12 cellular contexts compared by ENCODE assay signal in genomic region chr11:115269193-115269592, GRCh38.
"Had no signal": no experiment of that assay in that cellular context is flagged by ENCODE, and none has a peak within 500 bp of the region (broad histone marks: within the 10 kb centered on the region; RNA-seq: fewer than 3 reads in every experiment).

No MANE protein-coding gene starts in this region.

- DNase-seq: activated CD4-positive, alpha-beta memory T cell treated with anti-CD3 and anti-CD28 coated beads for 36 hours; activated CD4-positive, alpha-beta T cell treated with anti-CD3 and anti-CD28 coated beads for 36 hours; activated naive CD4-positive, alpha-beta T cell treated with anti-CD3 and anti-CD28 coated beads for 36 hours; activated T-cell treated with anti-CD3 and anti-CD28 coated beads, Interleukin-2, amount 50 U/mL, for 24 hours; dermis blood vessel endothelial cell; effector memory CD4-positive, alpha-beta T cell; mesenchymal stem cell; naive thymus-derived CD4-positive, alpha-beta T cell; stimulated activated naive B cell treated with anti-CD40 and anti-IgM and Interleukin-4, amounts not matched to agents 10 μg/mL and 1 μg/mL and 100 μg/mL, for 72 hours; T-cell; upper lobe of right lung had no signal

- ATAC-seq: activated CD4-positive, alpha-beta T cell treated with anti-CD3 and anti-CD28 coated beads for 36 hours; naive thymus-derived CD4-positive, alpha-beta T cell; stimulated activated naive B cell treated with anti-CD40 and anti-IgM and Interleukin-4, amounts not matched to agents 10 μg/mL and 1 μg/mL and 100 μg/mL, for 72 hours; T-cell; upper lobe of right lung; WTC11 had no signal
